17 cellular contexts compared by ENCODE assay signal in genomic region chr2:70391988-70392387, GRCh38.
A peak's percentile ranks its signal among the peaks of the same experiment; 100 is the strongest.
DNase-seq lines count a peak whose midpoint lies in the region; FAIRE-seq and TF ChIP-seq lines count a peak whose summit lies in the region.
"Had no signal": no experiment of that assay in that cellular context is flagged by ENCODE, and none has a peak within 500 bp of the region (broad histone marks: within the 10 kb centered on the region; RNA-seq: fewer than 3 reads in every experiment).

No MANE protein-coding gene starts in this region.

- H3K27me3 ChIP-seq in esophagus muscularis mucosa (peaks cover 0 to 4% (median 0%) of the 10 kb centered on the region in 4 donors), trophoblast cell (ENCODE audit: insufficient read depth, low read length) (no peaks in the 10 kb centered on the region)
- H3K27me3 ChIP-seq: BE2C had no signal

- no peak for TF ChIP-seq CTCF in esophagus muscularis mucosa (IDR thresholded peaks at IDR 0.05)

- no peaks in the 10 kb centered on the region for H3K36me3 ChIP-seq in esophagus muscularis mucosa
- no peaks in the 10 kb centered on the region for H3K36me3 ChIP-seq in trophoblast cell (ENCODE audit: control insufficient read depth in 1 of 2, insufficient read depth in 2 of 2, low read length in 2 of 2)
- H3K36me3 ChIP-seq: BE2C had no signal

- H2BK120ac ChIP-seq in trophoblast cell (ENCODE audit: insufficient read depth, low read length, poor library complexity): no peak overlapping the region

- no peak overlapping the region for H2AFZ ChIP-seq in trophoblast cell (ENCODE audit: insufficient read depth, low read length, poor library complexity)

- no peak overlapping the region for H2AK5ac ChIP-seq in trophoblast cell (ENCODE audit: low read length)

- FAIRE-seq in H54 (lab: Jason Lieb, UNC): no peak
- FAIRE-seq: A204.1, GM12878 had no signal

- no peak overlapping the region for H4K8ac ChIP-seq in trophoblast cell (ENCODE audit: low read depth, low read length)

- no peak overlapping the region for H3K23ac ChIP-seq in trophoblast cell (ENCODE audit: low read length)

- no peak overlapping the region for H3K4me3 ChIP-seq in esophagus muscularis mucosa
- no peak overlapping the region for H3K4me3 ChIP-seq in trophoblast cell (ENCODE audit: low read depth, low read length)
- H3K4me3 ChIP-seq: GM12878, SK-N-MC had no signal

- no peaks in the 10 kb centered on the region for H3K4me1 ChIP-seq in esophagus muscularis mucosa
- H3K4me1 ChIP-seq in trophoblast cell (ENCODE audit: control insufficient read depth in 1 of 2, insufficient read depth in 2 of 2, low read length in 2 of 2): no peaks in the 10 kb centered on the region
- H3K4me1 ChIP-seq: BE2C had no signal

- 90% methylated on average over 1 of the region's 1 CpG for WGBS in esophagus muscularis mucosa
- no CpG with 5 or more reads among the region's 1 CpG for WGBS in trophoblast cell (ENCODE audit: extremely low coverage, insufficient coverage, insufficient read length)

- no peaks in the 10 kb centered on the region for H3K9me3 ChIP-seq in esophagus muscularis mucosa
- H3K9me3 ChIP-seq in trophoblast cell (ENCODE audit: insufficient read depth, low read depth, low read length): no peaks in the 10 kb centered on the region
- H3K9me3 ChIP-seq: BE2C had no signal

- no peak for TF ChIP-seq EP300 in esophagus muscularis mucosa (IDR thresholded peaks at IDR 0.05)

- no peak overlapping the region for H4K91ac ChIP-seq in trophoblast cell (ENCODE audit: low read depth, low read length)

- no peak overlapping the region for H4K12ac ChIP-seq in trophoblast cell (ENCODE audit: low read depth, low read length)

- no peak overlapping the region for H3K14ac ChIP-seq in trophoblast cell (ENCODE audit: low read length)

- no peak overlapping the region for H3K4me2 ChIP-seq in trophoblast cell (ENCODE audit: low read length)

- H3K27ac ChIP-seq in esophagus muscularis mucosa (replicated peaks in 1 of 4) (no peak overlapping the region), trophoblast cell (ENCODE audit: low read depth, low read length) (no peak overlapping the region)
- H3K27ac ChIP-seq: SK-N-MC had no signal

- no peak overlapping the region for H2BK12ac ChIP-seq in trophoblast cell (ENCODE audit: low read length)

- intact Hi-C loops in esophagus muscularis mucosa (cut with DNase I): no loop called here

- H3K79me1 ChIP-seq in trophoblast cell (ENCODE audit: low read length): no peaks in the 10 kb centered on the region

- no peak overlapping the region for H3K9ac ChIP-seq in trophoblast cell (ENCODE audit: low read length)

- TF ChIP-seq POLR2A in esophagus muscularis mucosa (IDR thresholded peaks at IDR 0.05; ENCODE audit: low read depth) (no peak), H54 (IDR thresholded peaks at IDR 0.05; ENCODE audit: low read depth, low read length) (no peak)

- DNase-seq in EH (ENCODE audit: low read depth) (peak; percentile 35), NCI-H226 (peak; percentile 65), esophagus muscularis mucosa (ENCODE audit: extremely low spot score) (peak; percentile 86), trophoblast cell (peak; percentile 3 to 29), dermis blood vessel endothelial cell (no peak), H54 (ENCODE audit: insufficient read length, low spot score) (no peak)
- DNase-seq in effector CD8-positive, alpha-beta T cell (lab: John Stamatoyannopoulos, UW): no peak
- DNase-seq: BE2C, HCEC 1CT, NCI-H1417, NCI-H187, NCI-H446 treated with DMSO at 0.1 percent for 48 hours, NCI-H526 treated with DMSO at 0.1 percent for 48 hours, SHP77 treated with DMSO at 0.1 percent for 48 hours had no signal

- no peak overlapping the region for H3K18ac ChIP-seq in trophoblast cell (ENCODE audit: low read length)

- H2BK5ac ChIP-seq in trophoblast cell (ENCODE audit: low read depth, low read length, poor library complexity): no peak overlapping the region

- no peaks in the 10 kb centered on the region for H3K79me2 ChIP-seq in trophoblast cell (ENCODE audit: control insufficient read depth, insufficient read depth, low read length, poor library complexity)

- H3K4ac ChIP-seq in trophoblast cell (ENCODE audit: low read depth, low read length): no peak overlapping the region

Comparison
In these comparisons a context has a peak if more than half of its experiments do, and no peak if none do; other contexts are left out.
1. DNase-seq: peak in EH (single experiment), NCI-H226 (single experiment), esophagus muscularis mucosa (single experiment) and trophoblast cell (2 of 2); none in dermis blood vessel endothelial cell (single experiment), effector CD8-positive, alpha-beta T cell (single experiment) and H54 (single experiment).